4 cellular contexts compared by ENCODE assay signal in the genomic region with DNA sequence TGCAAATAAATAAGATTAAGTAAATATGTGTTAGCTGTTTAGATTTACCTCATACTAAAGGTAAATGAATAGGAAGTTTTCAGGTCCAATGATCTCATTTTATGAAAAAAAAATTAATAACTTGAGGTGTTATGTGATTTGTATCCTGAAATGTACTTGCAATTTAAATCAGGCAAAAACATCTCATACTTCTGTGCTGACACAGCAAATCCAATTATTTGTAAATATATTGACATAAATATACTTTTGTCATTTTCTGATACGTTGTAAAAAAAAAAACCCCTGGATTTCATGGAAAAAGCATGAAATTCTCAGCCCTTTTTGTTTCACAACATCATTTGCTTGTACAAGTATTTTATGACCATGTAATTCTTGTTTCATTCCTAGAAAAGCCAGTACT.
TF ChIP-seq lines count a peak whose summit lies in the region.

No MANE protein-coding gene starts in this region.

TF ChIP-seq in HepG2, 621 proteins besides CTCF, POLR2A, EP300 and RAD21 (continues in another document):
- TF ChIP-seq CENPX (CRISPR knock-in tag; IDR thresholded peaks at IDR 0.05) (no peak), TAF15 (IDR thresholded peaks at IDR 0.05; ENCODE audit: low read depth, low read length, poor library complexity, severe bottlenecking) (no peak), MAFF (IDR thresholded peaks at IDR 0.05; ENCODE audit: low read depth, low read length) (peak; percentile 72), ZBTB3 (CRISPR knock-in tag; IDR thresholded peaks at IDR 0.05; ENCODE audit: borderline replicate concordance, low read depth) (no peak), ZNF160 (CRISPR knock-in tag; IDR thresholded peaks at IDR 0.05) (no peak), TBX3 (IDR thresholded peaks at IDR 0.05; ENCODE audit: borderline replicate concordance) (no peak), MAFK (conservative IDR thresholded peaks at IDR 0.05 in 1 of 2, IDR thresholded peaks at IDR 0.05 in 1 of 2; ENCODE audit: low read length in 2 of 2) (peak; percentile 55 to 84)
- TF ChIP-seq, protein P1, sequence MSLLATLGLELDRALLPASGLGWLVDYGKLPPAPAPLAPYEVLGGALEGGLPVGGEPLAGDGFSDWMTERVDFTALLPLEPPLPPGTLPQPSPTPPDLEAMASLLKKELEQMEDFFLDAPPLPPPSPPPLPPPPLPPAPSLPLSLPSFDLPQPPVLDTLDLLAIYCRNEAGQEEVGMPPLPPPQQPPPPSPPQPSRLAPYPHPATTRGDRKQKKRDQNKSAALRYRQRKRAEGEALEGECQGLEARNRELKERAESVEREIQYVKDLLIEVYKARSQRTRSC (CRISPR knock-in tag; IDR thresholded peaks at IDR 0.05; ENCODE audit: low read depth), result no peak

TF ChIP-seq in A549, 52 proteins besides CTCF, POLR2A, EP300 and RAD21:
- TF ChIP-seq ESRRA (IDR thresholded peaks at IDR 0.05; ENCODE audit: borderline replicate concordance, low read length), result no peak
- no peak for TF ChIP-seq TFCP2L1 (CRISPR knock-in tag; IDR thresholded peaks at IDR 0.05)
- TF ChIP-seq FOXS1 (CRISPR knock-in tag; IDR thresholded peaks at IDR 0.05), result no peak
- TF ChIP-seq, protein P2, sequence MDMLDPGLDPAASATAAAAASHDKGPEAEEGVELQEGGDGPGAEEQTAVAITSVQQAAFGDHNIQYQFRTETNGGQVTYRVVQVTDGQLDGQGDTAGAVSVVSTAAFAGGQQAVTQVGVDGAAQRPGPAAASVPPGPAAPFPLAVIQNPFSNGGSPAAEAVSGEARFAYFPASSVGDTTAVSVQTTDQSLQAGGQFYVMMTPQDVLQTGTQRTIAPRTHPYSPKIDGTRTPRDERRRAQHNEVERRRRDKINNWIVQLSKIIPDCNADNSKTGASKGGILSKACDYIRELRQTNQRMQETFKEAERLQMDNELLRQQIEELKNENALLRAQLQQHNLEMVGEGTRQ (IDR thresholded peaks at IDR 0.05), result no peak
- no peak for TF ChIP-seq EHF (CRISPR knock-in tag; IDR thresholded peaks at IDR 0.05)
- TF ChIP-seq BHLHE40 (IDR thresholded peaks at IDR 0.05; ENCODE audit: low read depth, low read length), result no peak
- no peak for TF ChIP-seq JUN (IDR thresholded peaks at IDR 0.05)
- TF ChIP-seq HOXB5 (CRISPR knock-in tag; IDR thresholded peaks at IDR 0.05), result no peak
- TF ChIP-seq MAFK (IDR thresholded peaks at IDR 0.05; ENCODE audit: partially characterized antibody), result peak; percentile 27

TF ChIP-seq in IMR-90, 13 proteins besides CTCF, POLR2A, EP300 and RAD21:
- peak; percentile 82 for TF ChIP-seq MAFK (IDR thresholded peaks at IDR 0.05; ENCODE audit: low read depth, low read length)
- TF ChIP-seq MAZ (IDR thresholded peaks at IDR 0.05; ENCODE audit: borderline replicate concordance, low read depth, low read length), result no peak
- TF ChIP-seq MXI1 (IDR thresholded peaks at IDR 0.05; ENCODE audit: borderline replicate concordance, low read depth, low read length), result no peak
- TF ChIP-seq FOS (IDR thresholded peaks at IDR 0.05; ENCODE audit: low read depth, low read length), result no peak
- no peak for TF ChIP-seq SMC3 (IDR thresholded peaks at IDR 0.05; ENCODE audit: low read depth, low read length)

TF ChIP-seq in K562, 482 proteins besides CTCF, POLR2A, EP300 and RAD21:
- peak; percentile 44; the same call in 1 of the 2 replicates for TF ChIP-seq MAFK (IDR thresholded peaks at IDR 0.05; ENCODE audit: low read length)
- no peak for TF ChIP-seq SNIP1 (IDR thresholded peaks at IDR 0.05; ENCODE audit: low read depth)
- no peak for TF ChIP-seq DMBX1 (CRISPR knock-in tag; IDR thresholded peaks at IDR 0.05; ENCODE audit: borderline replicate concordance)
- TF ChIP-seq ZNF134 (CRISPR knock-in tag; conservative IDR thresholded peaks at IDR 0.05), result no peak
- peak; percentile 32 for TF ChIP-seq MAFG (tag; conservative IDR thresholded peaks at IDR 0.05)
- TF ChIP-seq, protein P3, sequence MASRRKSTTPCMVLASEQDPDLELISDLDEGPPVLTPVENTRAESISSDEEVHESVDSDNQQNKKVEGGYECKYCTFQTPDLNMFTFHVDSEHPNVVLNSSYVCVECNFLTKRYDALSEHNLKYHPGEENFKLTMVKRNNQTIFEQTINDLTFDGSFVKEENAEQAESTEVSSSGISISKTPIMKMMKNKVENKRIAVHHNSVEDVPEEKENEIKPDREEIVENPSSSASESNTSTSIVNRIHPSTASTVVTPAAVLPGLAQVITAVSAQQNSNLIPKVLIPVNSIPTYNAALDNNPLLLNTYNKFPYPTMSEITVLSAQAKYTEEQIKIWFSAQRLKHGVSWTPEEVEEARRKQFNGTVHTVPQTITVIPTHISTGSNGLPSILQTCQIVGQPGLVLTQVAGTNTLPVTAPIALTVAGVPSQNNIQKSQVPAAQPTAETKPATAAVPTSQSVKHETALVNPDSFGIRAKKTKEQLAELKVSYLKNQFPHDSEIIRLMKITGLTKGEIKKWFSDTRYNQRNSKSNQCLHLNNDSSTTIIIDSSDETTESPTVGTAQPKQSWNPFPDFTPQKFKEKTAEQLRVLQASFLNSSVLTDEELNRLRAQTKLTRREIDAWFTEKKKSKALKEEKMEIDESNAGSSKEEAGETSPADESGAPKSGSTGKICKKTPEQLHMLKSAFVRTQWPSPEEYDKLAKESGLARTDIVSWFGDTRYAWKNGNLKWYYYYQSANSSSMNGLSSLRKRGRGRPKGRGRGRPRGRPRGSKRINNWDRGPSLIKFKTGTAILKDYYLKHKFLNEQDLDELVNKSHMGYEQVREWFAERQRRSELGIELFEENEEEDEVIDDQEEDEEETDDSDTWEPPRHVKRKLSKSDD (conservative IDR thresholded peaks at IDR 0.05; ENCODE audit: low read length), result no peak
- TF ChIP-seq THRAP3 (IDR thresholded peaks at IDR 0.05; ENCODE audit: borderline replicate concordance), result no peak
- no peak for TF ChIP-seq ZNF778 (CRISPR knock-in tag; IDR thresholded peaks at IDR 0.05)
- TF ChIP-seq HEY1 (CRISPR knock-in tag; IDR thresholded peaks at IDR 0.05; ENCODE audit: borderline replicate concordance), result no peak
- no peak for TF ChIP-seq PPARD (CRISPR knock-in tag; IDR thresholded peaks at IDR 0.05)
- TF ChIP-seq MXI1 (IDR thresholded peaks at IDR 0.05; ENCODE audit: low read depth, low read length), result no peak
- peak; percentile 59 for TF ChIP-seq ZNF316 (IDR thresholded peaks at IDR 0.05)
- TF ChIP-seq CHD1 (IDR thresholded peaks at IDR 0.05; ENCODE audit: low read length), result no peak
- TF ChIP-seq MAFF (IDR thresholded peaks at IDR 0.05; ENCODE audit: low read length), result peak; percentile 16; the same call in 1 of the 2 replicates
- TF ChIP-seq, protein P4, sequence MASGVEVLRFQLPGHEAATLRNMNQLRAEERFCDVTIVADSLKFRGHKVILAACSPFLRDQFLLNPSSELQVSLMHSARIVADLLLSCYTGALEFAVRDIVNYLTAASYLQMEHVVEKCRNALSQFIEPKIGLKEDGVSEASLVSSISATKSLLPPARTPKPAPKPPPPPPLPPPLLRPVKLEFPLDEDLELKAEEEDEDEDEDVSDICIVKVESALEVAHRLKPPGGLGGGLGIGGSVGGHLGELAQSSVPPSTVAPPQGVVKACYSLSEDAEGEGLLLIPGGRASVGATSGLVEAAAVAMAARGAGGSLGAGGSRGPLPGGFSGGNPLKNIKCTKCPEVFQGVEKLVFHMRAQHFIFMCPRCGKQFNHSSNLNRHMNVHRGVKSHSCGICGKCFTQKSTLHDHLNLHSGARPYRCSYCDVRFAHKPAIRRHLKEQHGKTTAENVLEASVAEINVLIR (CRISPR knock-in tag; IDR thresholded peaks at IDR 0.05), result no peak
- TF ChIP-seq, protein P5, sequence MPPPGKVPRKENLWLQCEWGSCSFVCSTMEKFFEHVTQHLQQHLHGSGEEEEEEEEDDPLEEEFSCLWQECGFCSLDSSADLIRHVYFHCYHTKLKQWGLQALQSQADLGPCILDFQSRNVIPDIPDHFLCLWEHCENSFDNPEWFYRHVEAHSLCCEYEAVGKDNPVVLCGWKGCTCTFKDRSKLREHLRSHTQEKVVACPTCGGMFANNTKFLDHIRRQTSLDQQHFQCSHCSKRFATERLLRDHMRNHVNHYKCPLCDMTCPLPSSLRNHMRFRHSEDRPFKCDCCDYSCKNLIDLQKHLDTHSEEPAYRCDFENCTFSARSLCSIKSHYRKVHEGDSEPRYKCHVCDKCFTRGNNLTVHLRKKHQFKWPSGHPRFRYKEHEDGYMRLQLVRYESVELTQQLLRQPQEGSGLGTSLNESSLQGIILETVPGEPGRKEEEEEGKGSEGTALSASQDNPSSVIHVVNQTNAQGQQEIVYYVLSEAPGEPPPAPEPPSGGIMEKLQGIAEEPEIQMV (tag; conservative IDR thresholded peaks at IDR 0.05; ENCODE audit: low read depth), result no peak
- no peak for TF ChIP-seq BHLHE40 (IDR thresholded peaks at IDR 0.05; ENCODE audit: low read length)
- TF ChIP-seq, protein P6, sequence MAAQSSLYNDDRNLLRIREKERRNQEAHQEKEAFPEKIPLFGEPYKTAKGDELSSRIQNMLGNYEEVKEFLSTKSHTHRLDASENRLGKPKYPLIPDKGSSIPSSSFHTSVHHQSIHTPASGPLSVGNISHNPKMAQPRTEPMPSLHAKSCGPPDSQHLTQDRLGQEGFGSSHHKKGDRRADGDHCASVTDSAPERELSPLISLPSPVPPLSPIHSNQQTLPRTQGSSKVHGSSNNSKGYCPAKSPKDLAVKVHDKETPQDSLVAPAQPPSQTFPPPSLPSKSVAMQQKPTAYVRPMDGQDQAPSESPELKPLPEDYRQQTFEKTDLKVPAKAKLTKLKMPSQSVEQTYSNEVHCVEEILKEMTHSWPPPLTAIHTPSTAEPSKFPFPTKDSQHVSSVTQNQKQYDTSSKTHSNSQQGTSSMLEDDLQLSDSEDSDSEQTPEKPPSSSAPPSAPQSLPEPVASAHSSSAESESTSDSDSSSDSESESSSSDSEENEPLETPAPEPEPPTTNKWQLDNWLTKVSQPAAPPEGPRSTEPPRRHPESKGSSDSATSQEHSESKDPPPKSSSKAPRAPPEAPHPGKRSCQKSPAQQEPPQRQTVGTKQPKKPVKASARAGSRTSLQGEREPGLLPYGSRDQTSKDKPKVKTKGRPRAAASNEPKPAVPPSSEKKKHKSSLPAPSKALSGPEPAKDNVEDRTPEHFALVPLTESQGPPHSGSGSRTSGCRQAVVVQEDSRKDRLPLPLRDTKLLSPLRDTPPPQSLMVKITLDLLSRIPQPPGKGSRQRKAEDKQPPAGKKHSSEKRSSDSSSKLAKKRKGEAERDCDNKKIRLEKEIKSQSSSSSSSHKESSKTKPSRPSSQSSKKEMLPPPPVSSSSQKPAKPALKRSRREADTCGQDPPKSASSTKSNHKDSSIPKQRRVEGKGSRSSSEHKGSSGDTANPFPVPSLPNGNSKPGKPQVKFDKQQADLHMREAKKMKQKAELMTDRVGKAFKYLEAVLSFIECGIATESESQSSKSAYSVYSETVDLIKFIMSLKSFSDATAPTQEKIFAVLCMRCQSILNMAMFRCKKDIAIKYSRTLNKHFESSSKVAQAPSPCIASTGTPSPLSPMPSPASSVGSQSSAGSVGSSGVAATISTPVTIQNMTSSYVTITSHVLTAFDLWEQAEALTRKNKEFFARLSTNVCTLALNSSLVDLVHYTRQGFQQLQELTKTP (IDR thresholded peaks at IDR 0.05; ENCODE audit: low read depth in 1 of 2, partially characterized antibody in 2 of 2), result no peak
- TF ChIP-seq, protein P7, sequence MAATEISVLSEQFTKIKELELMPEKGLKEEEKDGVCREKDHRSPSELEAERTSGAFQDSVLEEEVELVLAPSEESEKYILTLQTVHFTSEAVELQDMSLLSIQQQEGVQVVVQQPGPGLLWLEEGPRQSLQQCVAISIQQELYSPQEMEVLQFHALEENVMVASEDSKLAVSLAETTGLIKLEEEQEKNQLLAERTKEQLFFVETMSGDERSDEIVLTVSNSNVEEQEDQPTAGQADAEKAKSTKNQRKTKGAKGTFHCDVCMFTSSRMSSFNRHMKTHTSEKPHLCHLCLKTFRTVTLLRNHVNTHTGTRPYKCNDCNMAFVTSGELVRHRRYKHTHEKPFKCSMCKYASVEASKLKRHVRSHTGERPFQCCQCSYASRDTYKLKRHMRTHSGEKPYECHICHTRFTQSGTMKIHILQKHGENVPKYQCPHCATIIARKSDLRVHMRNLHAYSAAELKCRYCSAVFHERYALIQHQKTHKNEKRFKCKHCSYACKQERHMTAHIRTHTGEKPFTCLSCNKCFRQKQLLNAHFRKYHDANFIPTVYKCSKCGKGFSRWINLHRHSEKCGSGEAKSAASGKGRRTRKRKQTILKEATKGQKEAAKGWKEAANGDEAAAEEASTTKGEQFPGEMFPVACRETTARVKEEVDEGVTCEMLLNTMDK (IDR thresholded peaks at IDR 0.05; ENCODE audit: borderline replicate concordance, insufficient read depth, low read depth, low read length, poor library complexity, severe bottlenecking), result no peak
- TF ChIP-seq EZH2 (IDR thresholded peaks at IDR 0.05; ENCODE audit: borderline replicate concordance, low read depth, low read length), result no peak
